Comparison of ENCODE assay signal across 16 cellular contexts in genomic region chrX:118637997-118638396, GRCh38.
DNase-seq lines count a peak whose midpoint lies in the region; FAIRE-seq and TF ChIP-seq lines count a peak whose summit lies in the region.
"Had no signal": no experiment of that assay in that cellular context is flagged by ENCODE, and none has a peak within 500 bp of the region (broad histone marks: within the 10 kb centered on the region; RNA-seq: fewer than 3 reads in every experiment).

No MANE protein-coding gene starts in this region.

- H3K9ac ChIP-seq in H1 (replicated peaks in 1 of 4; ENCODE audit: extremely low read depth in 1 of 4, low read depth in 3 of 4, low read length in 3 of 4) = no peak overlapping the region
- H3K9ac ChIP-seq in neural cell (ENCODE audit: low read length) = no peak overlapping the region

- no peak overlapping the region for H3K14ac ChIP-seq in H1 (ENCODE audit: insufficient read length)

- H3K27ac ChIP-seq in H1 (ENCODE audit: low read depth, low read length) = no peak overlapping the region
- no peak overlapping the region for H3K27ac ChIP-seq in neural cell (ENCODE audit: low read length)
- H3K27ac ChIP-seq: SJSA1 had no signal

- TF ChIP-seq CTCF in H1 (IDR thresholded peaks at IDR 0.05; ENCODE audit: control extremely low read depth in 1 of 3, insufficient read depth in 1 of 3, low read depth in 1 of 3, low read length in 3 of 3) (peak in 2 of 3 experiments; percentile 6 to 20; a peak in 2 of 4 replicates), neural cell (IDR thresholded peaks at IDR 0.05; ENCODE audit: poor library complexity, severe bottlenecking) (peak; percentile 21)

- H3K4me1 ChIP-seq in H1 (replicated peaks in 1 of 4; ENCODE audit: control insufficient read depth in 3 of 4, insufficient read depth in 4 of 4, low read length in 3 of 4) = no peaks in the 10 kb centered on the region
- H3K4me1 ChIP-seq: SJSA1 had no signal

- H3K9me2 ChIP-seq in neural cell (ENCODE audit: insufficient read depth, low read length) = no peaks in the 10 kb centered on the region

- DNase-seq in EH (ENCODE audit: low read depth) = peak; percentile 20
- peak; percentile 14 for DNase-seq in NCI-H460 (ENCODE audit: extremely low read depth, low read depth)
- DNase-seq in H1 (ENCODE audit: low read depth in 1 of 2, low spot score in 2 of 2) = no peak
- DNase-seq in Ammon's horn (ENCODE audit: low spot score) = no peak
- DNase-seq in stimulated activated CD4-positive, alpha-beta T cell treated with anti-CD3 and anti-CD28 coated beads, Interleukin-15, amount 100 ng/mL, for 24 hours = no peak
- DNase-seq in NCI-H1092 (lab: John Stamatoyannopoulos, UW) = no peak
- DNase-seq in GF-D8 (lab: John Stamatoyannopoulos, UW) = no peak
- DNase-seq: activated CD4-positive, alpha-beta T cell treated with anti-CD3 and anti-CD28 coated beads for 4 hours; activated naive CD8-positive, alpha-beta T cell treated with anti-CD3 and anti-CD28 coated beads for 36 hours; DMS153; effector memory CD8-positive, alpha-beta T cell; KBM-7; NCI-H345; occipital lobe had no signal

- H3K56ac ChIP-seq in H1 (replicated peaks; ENCODE audit: insufficient read length, low read depth, low read length) = no peak overlapping the region

- CTCF ChIA-PET in H1 (lab: Charles Lee; ENCODE audit: partially characterized antibody) = interaction anchor here (1.1 to 1.3 kb wide), 3 partner anchors 10 to 107 kb away, joined by 3 read pairs; no protein-coding TSS in a partner anchor

- no peak overlapping the region for H4K91ac ChIP-seq in H1 (replicated peaks; ENCODE audit: insufficient read length, low read length)

- H3K79me1 ChIP-seq in H1 (ENCODE audit: low read depth, low read length) = no peaks in the 10 kb centered on the region

- no peak overlapping the region for H2BK12ac ChIP-seq in H1 (ENCODE audit: low read depth, low read length)

- H3K4ac ChIP-seq in H1 (replicated peaks; ENCODE audit: insufficient read length, low read depth, low read length) = no peak overlapping the region

- H3K23ac ChIP-seq in H1 (ENCODE audit: insufficient read length) = no peak overlapping the region

- no peak overlapping the region for H2BK5ac ChIP-seq in H1 (ENCODE audit: low read depth, low read length)

- H2AFZ ChIP-seq in H1 (ENCODE audit: low read length) (no peak overlapping the region), neural cell (ENCODE audit: low read depth, low read length) (no peak overlapping the region)

- no peaks in the 10 kb centered on the region for H3K79me2 ChIP-seq in H1 (ENCODE audit: control insufficient read depth in 1 of 2, insufficient read depth in 2 of 2, low read length in 2 of 2)
- no peaks in the 10 kb centered on the region for H3K79me2 ChIP-seq in neural cell (replicated peaks; ENCODE audit: insufficient read depth, low read length)

- POLR2A ChIA-PET in H1 (lab: Charles Lee; ENCODE audit: partially characterized antibody) = no interaction called here

- H3K23me2 ChIP-seq in H1 (ENCODE audit: low read depth, low read length) = no peaks in the 10 kb centered on the region

- H3K4me3 ChIP-seq in H1 (ENCODE audit: extremely low read depth in 1 of 4, insufficient read depth in 2 of 4, low read depth in 3 of 4, low read length in 4 of 4) (no peak overlapping the region), neural cell (ENCODE audit: low read length) (no peak overlapping the region)
- H3K4me3 ChIP-seq: SJSA1 had no signal

- H4K5ac ChIP-seq in H1 (ENCODE audit: insufficient read length, low read depth, low read length) = no peak overlapping the region

- TF ChIP-seq EP300 in H1 (IDR thresholded peaks at IDR 0.05; ENCODE audit: borderline replicate concordance in 1 of 2, low read depth in 2 of 2, low read length in 2 of 2) = no peak
- no peak for TF ChIP-seq EP300 in neural cell (conservative IDR thresholded peaks at IDR 0.05; ENCODE audit: poor library complexity, severe bottlenecking)

- TF ChIP-seq RAD21 in H1 (IDR thresholded peaks at IDR 0.05 in 1 of 2, conservative IDR thresholded peaks at IDR 0.05 in 1 of 2; ENCODE audit: low read depth in 2 of 2, low read length in 2 of 2) = peak; percentile 32 to 35
- TF ChIP-seq RAD21 in neural cell (conservative IDR thresholded peaks at IDR 0.05) = peak; percentile 14

- H3K27me3 ChIP-seq in H1 (replicated peaks in 1 of 4; ENCODE audit: control insufficient read depth in 3 of 4, extremely low read depth in 1 of 4, insufficient read depth in 3 of 4, low read length in 3 of 4) = no peaks in the 10 kb centered on the region
- H3K27me3 ChIP-seq in neural cell (ENCODE audit: insufficient read depth, low read depth, low read length) = no peaks in the 10 kb centered on the region
- H3K27me3 ChIP-seq: SJSA1 had no signal

- no peaks in the 10 kb centered on the region for H3K36me3 ChIP-seq in H1 (ENCODE audit: control insufficient read depth in 2 of 4, insufficient read depth in 4 of 4, low read length in 3 of 4)
- no peaks in the 10 kb centered on the region for H3K36me3 ChIP-seq in neural cell (ENCODE audit: insufficient read depth, low read length)
- H3K36me3 ChIP-seq: SJSA1 had no signal

- H3K9me3 ChIP-seq in H1 (ENCODE audit: insufficient read depth in 2 of 2, low read depth in 1 of 2, low read length in 1 of 2) (no peaks in the 10 kb centered on the region), neural cell (ENCODE audit: low read length) (no peaks in the 10 kb centered on the region)
- H3K9me3 ChIP-seq: SJSA1 had no signal

- no peaks in the 10 kb centered on the region for H4K20me1 ChIP-seq in H1 (replicated peaks in 1 of 2; ENCODE audit: control insufficient read depth in 1 of 2, insufficient read depth in 2 of 2, low read length in 2 of 2)
- no peaks in the 10 kb centered on the region for H4K20me1 ChIP-seq in neural cell (ENCODE audit: insufficient read depth)

- no peak overlapping the region for H4K8ac ChIP-seq in H1 (ENCODE audit: extremely low read depth, insufficient read depth, low read length)

- H2BK120ac ChIP-seq in H1 (replicated peaks; ENCODE audit: low read depth, low read length) = no peak overlapping the region

- no peak overlapping the region for H3K4me2 ChIP-seq in H1 (ENCODE audit: insufficient read depth in 1 of 2, low read depth in 2 of 2, low read length in 2 of 2)
- H3K4me2 ChIP-seq in neural cell (ENCODE audit: low read length) = no peak overlapping the region

- no peak overlapping the region for H2BK20ac ChIP-seq in H1 (ENCODE audit: low read length)

- H3K18ac ChIP-seq in H1 (ENCODE audit: extremely low read depth, low read length) = no peak overlapping the region

- no peak overlapping the region for H2AK5ac ChIP-seq in H1 (ENCODE audit: low read depth, low read length)

- 65% methylated on average over 2 of the region's 2 CpGs; no CpG with 5 or more reads in 1 of the 2 experiments for WGBS in H1 (ENCODE audit: extremely low coverage in 1 of 2, insufficient coverage in 1 of 2, insufficient read length in 1 of 2, insufficient replicate concordance in 2 of 2, low coverage in 1 of 2, low lambda C conversion rate in 2 of 2, missing lambda C conversion rate in 1 of 2), 2 experiments

- FAIRE-seq in H1 (lab: Jason Lieb, UNC) = peak; percentile 91

- TF ChIP-seq POLR2A in H1 (IDR thresholded peaks at IDR 0.05; ENCODE audit: control extremely low read depth in 1 of 2, low read depth in 2 of 2, low read length in 2 of 2) = no peak

- no peaks in the 10 kb centered on the region for H3F3A ChIP-seq in neural cell (ENCODE audit: insufficient read depth, low read length, poor library complexity, severe bottlenecking)

- no peak overlapping the region for H2BK15ac ChIP-seq in H1 (ENCODE audit: low read length)

TF ChIP-seq in H1, 55 proteins besides CTCF, POLR2A, EP300 and RAD21:
- no peak for TF ChIP-seq CBX8 (IDR thresholded peaks at IDR 0.05; ENCODE audit: borderline replicate concordance, low read depth, low read length)
- no peak for TF ChIP-seq RXRA (IDR thresholded peaks at IDR 0.05; ENCODE audit: insufficient read depth, low read depth, low read length)
- TF ChIP-seq GABPA (IDR thresholded peaks at IDR 0.05; ENCODE audit: borderline replicate concordance, insufficient read depth, low read length) = no peak
- TF ChIP-seq SUZ12 (IDR thresholded peaks at IDR 0.05; ENCODE audit: low read length) = no peak
- TF ChIP-seq GTF2F1 (IDR thresholded peaks at IDR 0.05; ENCODE audit: borderline replicate concordance, low read depth, low read length) = no peak
- TF ChIP-seq RBBP5 (IDR thresholded peaks at IDR 0.05; ENCODE audit: borderline replicate concordance, low read depth, low read length) = no peak
- TF ChIP-seq SIX5 (IDR thresholded peaks at IDR 0.05; ENCODE audit: low read depth, low read length) = no peak
- no peak for TF ChIP-seq SIN3A (conservative IDR thresholded peaks at IDR 0.05 in 1 of 2, IDR thresholded peaks at IDR 0.05 in 1 of 2; ENCODE audit: low read depth in 1 of 2, low read length in 2 of 2)
- TF ChIP-seq EZH2 (IDR thresholded peaks at IDR 0.05; ENCODE audit: low read depth, low read length, severe bottlenecking) = no peak

TF ChIP-seq in neural cell, 6 proteins besides CTCF, POLR2A, EP300 and RAD21 (continues in another document):
- TF ChIP-seq POLR2AphosphoS5 (IDR thresholded peaks at IDR 0.05) = no peak
- TF ChIP-seq SMC3 (conservative IDR thresholded peaks at IDR 0.05; ENCODE audit: poor library complexity) = no peak
- no peak for TF ChIP-seq MXI1 (conservative IDR thresholded peaks at IDR 0.05; ENCODE audit: poor library complexity, severe bottlenecking)
- TF ChIP-seq EZH2 (IDR thresholded peaks at IDR 0.05; ENCODE audit: borderline replicate concordance, insufficient read depth, low read length, poor library complexity, severe bottlenecking) = no peak

Comparison
In these comparisons a context has a peak if more than half of its experiments do, and no peak if none do; other contexts are left out.
1. DNase-seq: peak in EH (single experiment) and NCI-H460 (single experiment); none in H1 (0 of 2), Ammon's horn (single experiment), stimulated activated CD4-positive, alpha-beta T cell treated with anti-CD3 and anti-CD28 coated beads, Interleukin-15, amount 100 ng/mL, for 24 hours (single experiment), NCI-H1092 (single experiment) and GF-D8 (single experiment).